Comparison of ENCODE assay signal across 8 cellular contexts in the genomic region with DNA sequence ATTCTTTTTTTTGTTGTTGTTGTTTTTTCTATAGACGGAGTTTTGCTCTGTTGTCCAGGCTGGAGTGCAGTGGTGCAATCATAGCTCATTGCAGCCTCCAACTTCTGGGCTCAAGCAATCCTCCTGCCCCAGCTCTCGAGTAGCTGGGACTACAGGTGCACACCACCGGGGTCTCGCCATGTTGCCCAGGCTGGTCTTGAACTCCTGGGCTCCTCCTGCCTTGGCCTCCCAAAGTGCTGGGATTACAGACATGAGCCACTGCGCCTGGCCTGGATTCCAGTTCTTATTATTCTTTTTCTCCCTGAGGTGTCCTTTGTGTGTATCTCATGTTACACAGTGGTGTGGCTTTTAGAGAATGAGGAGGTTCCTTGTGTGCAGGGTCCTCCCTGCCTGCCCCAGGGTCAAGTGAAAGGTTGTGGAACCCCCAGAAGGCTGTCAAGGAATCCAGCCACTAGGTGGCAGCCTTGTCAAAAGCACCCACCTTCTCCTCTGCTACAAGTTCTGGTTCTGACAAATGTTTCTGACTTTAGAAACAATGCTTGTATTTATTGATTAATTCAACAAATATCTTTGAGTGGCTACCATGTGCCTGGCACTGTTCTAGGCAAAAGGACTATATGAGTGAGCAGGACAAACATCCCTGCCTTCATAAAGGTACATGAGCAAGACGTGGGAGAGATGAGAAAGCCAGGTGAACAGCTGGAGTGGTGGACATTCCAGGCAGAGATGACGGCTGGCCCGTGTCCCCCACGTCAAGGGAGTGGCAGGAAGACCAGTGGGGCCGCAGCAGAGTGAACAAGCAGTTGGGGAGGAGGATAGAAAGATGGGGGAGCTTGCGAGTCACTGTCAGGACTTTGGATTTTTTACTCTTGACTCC.
DNase-seq lines count a peak whose midpoint lies in the region; ATAC-seq and TF ChIP-seq lines count a peak whose summit lies in the region.

No MANE protein-coding gene starts in this region.

- H3K9me3 ChIP-seq in HCT116 (ENCODE audit: control insufficient read depth in 1 of 2, insufficient read depth in 1 of 2, low read depth in 1 of 2, low read length in 2 of 2) (no peaks in the 10 kb centered on the region), Panc1 (ENCODE audit: control insufficient read depth, insufficient read depth, low read depth, low read length) (no peaks in the 10 kb centered on the region), neural cell (ENCODE audit: low read length) (no peaks in the 10 kb centered on the region)

- TF ChIP-seq POLR2A in HCT116 (IDR thresholded peaks at IDR 0.05; ENCODE audit: borderline replicate concordance, extremely low read depth, insufficient read depth, insufficient read length) = no peak

- TF ChIP-seq CTCF in HCT116 (IDR thresholded peaks at IDR 0.05 in 2 of 3, conservative IDR thresholded peaks at IDR 0.05 in 1 of 3; ENCODE audit: borderline replicate concordance in 1 of 3, insufficient read depth in 1 of 3, low read depth in 2 of 3, low read length in 2 of 3) (peak; percentile 88 to 95 (median 93)), Panc1 (IDR thresholded peaks at IDR 0.05) (peak; percentile 90), neural cell (IDR thresholded peaks at IDR 0.05; ENCODE audit: poor library complexity, severe bottlenecking) (peak; percentile 94)

- intact Hi-C loops in HCT116 (cut with micrococcal nuclease) = loop anchor here (1.0 to 2.0 kb wide), 2 partner anchors 105 to 199 kb away; no protein-coding TSS in a partner anchor
- intact Hi-C loops in Panc1 (cut with micrococcal nuclease; ENCODE audit: unreplicated experiment) = no loop called here

- no peaks in the 10 kb centered on the region for H3F3A ChIP-seq in neural cell (ENCODE audit: insufficient read depth, low read length, poor library complexity, severe bottlenecking)

- no peak overlapping the region for H3K4me3 ChIP-seq in HCT116 (replicated peaks in 1 of 2; ENCODE audit: low read depth in 1 of 2, low read length in 2 of 2)
- H3K4me3 ChIP-seq in Panc1 (ENCODE audit: low read depth in 2 of 2, low read length in 2 of 2) = no peak overlapping the region
- H3K4me3 ChIP-seq in neural cell (ENCODE audit: low read length) = no peak overlapping the region

- H3K9me2 ChIP-seq in HCT116 (ENCODE audit: insufficient read depth) (no peaks in the 10 kb centered on the region), neural cell (ENCODE audit: insufficient read depth, low read length) (no peaks in the 10 kb centered on the region)

- H3K79me2 ChIP-seq in HCT116 (ENCODE audit: insufficient read depth, low read length) = no peaks in the 10 kb centered on the region
- H3K79me2 ChIP-seq in neural cell (replicated peaks; ENCODE audit: insufficient read depth, low read length) = no peaks in the 10 kb centered on the region

- in situ Hi-C loops in Panc1 (cut with HindIII; ENCODE audit: low pct_unique_long_range_greater_than_20kb, low sequenced_read_pairs) = no loop called here

- TF ChIP-seq RAD21 in HCT116 (IDR thresholded peaks at IDR 0.05; ENCODE audit: low read depth) = peak; percentile 88
- peak; percentile 93 for TF ChIP-seq RAD21 in neural cell (conservative IDR thresholded peaks at IDR 0.05)

- DNase-seq in Ammon's horn (ENCODE audit: low spot score) (peak; percentile 86), HCT116 (ENCODE audit: low read depth, low spot score) (peak; percentile 34), Panc1 (ENCODE audit: low read depth, low spot score) (peak; percentile 38), activated T-helper 1 cell treated with Interleukin-2 at 50 U/mL for 16 hours (ENCODE audit: low read depth) (peak; percentile 32), fibroblast of gingiva (ENCODE audit: low read depth) (peak; percentile 39)
- DNase-seq in stimulated activated naive CD4-positive, alpha-beta T cell (lab: John Stamatoyannopoulos, UW) = peak; percentile 30 to 71 (median 56)

- H3K4me1 ChIP-seq in HCT116 (ENCODE audit: control insufficient read depth in 1 of 2, insufficient read depth in 2 of 2, low read length in 2 of 2) = peaks cover 5% of the 10 kb centered on the region in 2 experiments; a peak in 2 of 4 replicates
- H3K4me1 ChIP-seq in Panc1 (ENCODE audit: control insufficient read depth, insufficient read depth, low read length) = no peaks in the 10 kb centered on the region

- ATAC-seq in HCT116 (peak; percentile 85), Panc1 (peak; percentile 83), GM18873 (IDR thresholded peaks at IDR 0.05; ENCODE audit: low FRiP score, unreplicated experiment) (no peak)

- no peaks in the 10 kb centered on the region for H4K20me1 ChIP-seq in HCT116 (ENCODE audit: insufficient read depth)
- no peaks in the 10 kb centered on the region for H4K20me1 ChIP-seq in neural cell (ENCODE audit: insufficient read depth)

- RAD21 ChIA-PET in HCT116 (lab: Charles Lee; ENCODE audit: low non-redundant PET in 1 of 2, low total read pairs in 2 of 2, uncharacterized antibody in 2 of 2, unreplicated experiment in 2 of 2) = no interaction called here

- no peaks in the 10 kb centered on the region for H3K36me3 ChIP-seq in HCT116 (ENCODE audit: control insufficient read depth in 1 of 2, insufficient read depth in 2 of 2, low read length in 2 of 2)
- H3K36me3 ChIP-seq in Panc1 (ENCODE audit: control insufficient read depth, insufficient read depth, low read length) = no peaks in the 10 kb centered on the region
- H3K36me3 ChIP-seq in neural cell (ENCODE audit: insufficient read depth, low read length) = no peaks in the 10 kb centered on the region

- H3K27me3 ChIP-seq in HCT116 (ENCODE audit: insufficient read depth, low read length) = no peaks in the 10 kb centered on the region
- no peaks in the 10 kb centered on the region for H3K27me3 ChIP-seq in Panc1 (ENCODE audit: control insufficient read depth, insufficient read depth, low read length)
- H3K27me3 ChIP-seq in neural cell (ENCODE audit: insufficient read depth, low read depth, low read length) = no peaks in the 10 kb centered on the region

- H2AFZ ChIP-seq in HCT116 (ENCODE audit: low read depth, low read length, poor library complexity, severe bottlenecking) (no peak overlapping the region), neural cell (ENCODE audit: low read depth, low read length) (no peak overlapping the region)

- no peak overlapping the region for H3K9ac ChIP-seq in HCT116 (ENCODE audit: low read length)
- H3K9ac ChIP-seq in neural cell (ENCODE audit: low read length) = no peak overlapping the region

- peak overlapping the region; percentile 44 for H3K4me2 ChIP-seq in HCT116 (ENCODE audit: low read length)
- no peak overlapping the region for H3K4me2 ChIP-seq in neural cell (ENCODE audit: low read length)

- no TSS peak for BruUV-seq in HCT116 (replicated peaks; lab: Mats Ljungman, UMichigan)
- no TSS peak for BruUV-seq in Panc1 (replicated peaks; lab: Mats Ljungman, UMichigan)

- no peak for TF ChIP-seq EP300 in neural cell (conservative IDR thresholded peaks at IDR 0.05; ENCODE audit: poor library complexity, severe bottlenecking)

- POLR2A ChIA-PET in HCT116 (lab: Charles Lee) (no interaction called here), Panc1 (lab: Charles Lee) (no interaction called here)

- H3K27ac ChIP-seq in HCT116 (ENCODE audit: low read depth, low read length) (no peak overlapping the region), Panc1 (ENCODE audit: low read length) (no peak overlapping the region), neural cell (ENCODE audit: low read length) (no peak overlapping the region)

- CTCF ChIA-PET in HCT116 (lab: Charles Lee) = interaction anchor here (1.0 to 2.6 kb wide), 3 partner anchors 105 to 198 kb away, joined by 3 to 12 read pairs (median 6); no protein-coding TSS in a partner anchor
- CTCF ChIA-PET in Panc1 (lab: Charles Lee) = interaction anchor here (1.0 kb wide), 1 partner anchor 104 kb away, joined by 3 read pairs; no protein-coding TSS in a partner anchor

TF ChIP-seq in neural cell, 6 proteins besides CTCF, POLR2A, EP300 and RAD21:
- TF ChIP-seq SMC3 (conservative IDR thresholded peaks at IDR 0.05; ENCODE audit: poor library complexity) = peak; percentile 89
- TF ChIP-seq, protein P1, sequence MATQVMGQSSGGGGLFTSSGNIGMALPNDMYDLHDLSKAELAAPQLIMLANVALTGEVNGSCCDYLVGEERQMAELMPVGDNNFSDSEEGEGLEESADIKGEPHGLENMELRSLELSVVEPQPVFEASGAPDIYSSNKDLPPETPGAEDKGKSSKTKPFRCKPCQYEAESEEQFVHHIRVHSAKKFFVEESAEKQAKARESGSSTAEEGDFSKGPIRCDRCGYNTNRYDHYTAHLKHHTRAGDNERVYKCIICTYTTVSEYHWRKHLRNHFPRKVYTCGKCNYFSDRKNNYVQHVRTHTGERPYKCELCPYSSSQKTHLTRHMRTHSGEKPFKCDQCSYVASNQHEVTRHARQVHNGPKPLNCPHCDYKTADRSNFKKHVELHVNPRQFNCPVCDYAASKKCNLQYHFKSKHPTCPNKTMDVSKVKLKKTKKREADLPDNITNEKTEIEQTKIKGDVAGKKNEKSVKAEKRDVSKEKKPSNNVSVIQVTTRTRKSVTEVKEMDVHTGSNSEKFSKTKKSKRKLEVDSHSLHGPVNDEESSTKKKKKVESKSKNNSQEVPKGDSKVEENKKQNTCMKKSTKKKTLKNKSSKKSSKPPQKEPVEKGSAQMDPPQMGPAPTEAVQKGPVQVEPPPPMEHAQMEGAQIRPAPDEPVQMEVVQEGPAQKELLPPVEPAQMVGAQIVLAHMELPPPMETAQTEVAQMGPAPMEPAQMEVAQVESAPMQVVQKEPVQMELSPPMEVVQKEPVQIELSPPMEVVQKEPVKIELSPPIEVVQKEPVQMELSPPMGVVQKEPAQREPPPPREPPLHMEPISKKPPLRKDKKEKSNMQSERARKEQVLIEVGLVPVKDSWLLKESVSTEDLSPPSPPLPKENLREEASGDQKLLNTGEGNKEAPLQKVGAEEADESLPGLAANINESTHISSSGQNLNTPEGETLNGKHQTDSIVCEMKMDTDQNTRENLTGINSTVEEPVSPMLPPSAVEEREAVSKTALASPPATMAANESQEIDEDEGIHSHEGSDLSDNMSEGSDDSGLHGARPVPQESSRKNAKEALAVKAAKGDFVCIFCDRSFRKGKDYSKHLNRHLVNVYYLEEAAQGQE (IDR thresholded peaks at IDR 0.05; ENCODE audit: borderline replicate concordance) = no peak
- TF ChIP-seq TAF1 (IDR thresholded peaks at IDR 0.05; ENCODE audit: low read depth) = no peak
- no peak for TF ChIP-seq POLR2AphosphoS5 (IDR thresholded peaks at IDR 0.05)
- TF ChIP-seq MXI1 (conservative IDR thresholded peaks at IDR 0.05; ENCODE audit: poor library complexity, severe bottlenecking) = peak; percentile 14
- TF ChIP-seq EZH2 (IDR thresholded peaks at IDR 0.05; ENCODE audit: borderline replicate concordance, insufficient read depth, low read length, poor library complexity, severe bottlenecking) = no peak

Comparison
In these comparisons a context has a peak if more than half of its experiments do, and no peak if none do; other contexts are left out.
1. DNase-seq: peak in every context shown above with its lines; median percentile 86 in Ammon's horn; 56 in stimulated activated naive CD4-positive, alpha-beta T cell; 39 in fibroblast of gingiva; 38 in Panc1; 34 in HCT116; 32 in activated T-helper 1 cell treated with Interleukin-2 at 50 U/mL for 16 hours.